In genomic region chr1:3146458-3146857, GRCh38 we compare ENCODE assay signal across 21 cellular contexts.
DNase-seq lines count a peak whose midpoint lies in the region; ATAC-seq, FAIRE-seq and TF ChIP-seq lines count a peak whose summit lies in the region.
"Had no signal": no experiment of that assay in that cellular context is flagged by ENCODE, and none has a peak within 500 bp of the region (broad histone marks: within the 10 kb centered on the region; RNA-seq: fewer than 3 reads in every experiment).

No MANE protein-coding gene starts in this region.

- H3K4me3 ChIP-seq in HepG2 (replicated peaks in 1 of 3; ENCODE audit: insufficient read depth in 1 of 3, low read depth in 2 of 3, low read length in 3 of 3) (no peak overlapping the region), right lobe of liver (no peak overlapping the region)
- no peak overlapping the region for H3K4me3 ChIP-seq in naive thymus-derived CD4-positive, alpha-beta T cell (ENCODE audit: low read length)
- H3K4me3 ChIP-seq: BLaER1 had no signal

- peaks cover 0 to 5% (median 0%) of the 10 kb centered on the region in 5 donors for H3K27me3 Mint-ChIP-seq in naive thymus-derived CD4-positive, alpha-beta T cell
- no peaks in the 10 kb centered on the region for H3K27me3 Mint-ChIP-seq in progenitor cell of endocrine pancreas
- H3K27me3 Mint-ChIP-seq: CD8-positive, alpha-beta memory T cell had no signal

- H3K9ac ChIP-seq in HepG2 (ENCODE audit: insufficient read depth, low read depth, low read length) = no peak overlapping the region
- H3K9ac ChIP-seq: BLaER1 had no signal

- ATAC-seq in HepG2 (no peak), right lobe of liver (no peak), GM21447 (IDR thresholded peaks at IDR 0.05; ENCODE audit: unreplicated experiment) (no peak), HG02852 (IDR thresholded peaks at IDR 0.05; ENCODE audit: unreplicated experiment) (no peak)
- ATAC-seq in naive thymus-derived CD4-positive, alpha-beta T cell = peak; percentile 19
- ATAC-seq: HCT116 had no signal

- no peak for TF ChIP-seq RAD21 in HepG2 (CRISPR knock-in tag; IDR thresholded peaks at IDR 0.05)

- peaks cover 0 to 2% of the 10 kb centered on the region in 2 experiments; a peak in 1 of 5 replicates for H3K27me3 ChIP-seq in HepG2 (ENCODE audit: control insufficient read depth in 1 of 2, insufficient read depth in 2 of 2, low read length in 2 of 2)
- H3K27me3 ChIP-seq in right lobe of liver = no peaks in the 10 kb centered on the region
- no peaks in the 10 kb centered on the region for H3K27me3 ChIP-seq in naive thymus-derived CD4-positive, alpha-beta T cell (ENCODE audit: control insufficient read depth in 2 of 2, insufficient read depth in 2 of 2, low read length in 2 of 2)

- H3K9me3 ChIP-seq in HepG2 (ENCODE audit: low read length) (no peaks in the 10 kb centered on the region), right lobe of liver (no peaks in the 10 kb centered on the region)
- H3K9me3 ChIP-seq in naive thymus-derived CD4-positive, alpha-beta T cell (ENCODE audit: control insufficient read depth in 2 of 3, low read length in 3 of 3) = no peaks in the 10 kb centered on the region
- H3K9me3 ChIP-seq: BLaER1, Caco-2 had no signal

- H3K27ac ChIP-seq in HepG2 (ENCODE audit: extremely low read length, insufficient read depth, low read length) (no peak overlapping the region), right lobe of liver (no peak overlapping the region)
- no peak overlapping the region for H3K27ac ChIP-seq in naive thymus-derived CD4-positive, alpha-beta T cell (ENCODE audit: low read depth, low read length)
- H3K27ac ChIP-seq: BLaER1, HL-60 had no signal

- no TSS peak for BruUV-seq in HepG2 (replicated peaks; lab: Mats Ljungman, UMichigan)

- 73% methylated on average over 14 of the region's 14 CpGs for WGBS in HepG2 (ENCODE audit: low lambda C conversion rate)
- 76% methylated on average over 9 of the region's 14 CpGs for WGBS in right lobe of liver (ENCODE audit: insufficient coverage, low coverage, low lambda C conversion rate, missing lambda C conversion rate)

- no peak for TF ChIP-seq EP300 in HepG2 (IDR thresholded peaks at IDR 0.05; ENCODE audit: low read depth in 2 of 2, low read length in 2 of 2)
- TF ChIP-seq EP300 in HepG2 (CRISPR knock-in tag; IDR thresholded peaks at IDR 0.05; ENCODE audit: borderline replicate concordance) = no peak

- FAIRE-seq in HepG2 (lab: Jason Lieb, UNC) = no peak
- FAIRE-seq: GM12892, GM19239, H54 had no signal

- intact Hi-C loops in HepG2 (cut with micrococcal nuclease; ENCODE audit: unreplicated experiment) (no loop called here), right lobe of liver (cut with DNase I) (no loop called here)
- intact Hi-C loops in naive thymus-derived CD4-positive, alpha-beta T cell (cut with micrococcal nuclease) = no loop called here

- no peaks in the 10 kb centered on the region for H3K36me3 ChIP-seq in HepG2 (replicated peaks in 1 of 2; ENCODE audit: control insufficient read depth in 1 of 2, insufficient read depth in 2 of 2, low read length in 2 of 2)
- no peaks in the 10 kb centered on the region for H3K36me3 ChIP-seq in right lobe of liver
- no peaks in the 10 kb centered on the region for H3K36me3 ChIP-seq in naive thymus-derived CD4-positive, alpha-beta T cell (ENCODE audit: control insufficient read depth in 2 of 3, insufficient read depth in 3 of 3, low read length in 3 of 3)
- H3K36me3 ChIP-seq: BLaER1 had no signal

- no peaks in the 10 kb centered on the region for H3K4me1 ChIP-seq in HepG2 (ENCODE audit: insufficient read depth, low read length)
- H3K4me1 ChIP-seq in right lobe of liver = no peaks in the 10 kb centered on the region
- no peaks in the 10 kb centered on the region for H3K4me1 ChIP-seq in naive thymus-derived CD4-positive, alpha-beta T cell (ENCODE audit: control insufficient read depth in 2 of 2, insufficient read depth in 2 of 2, low read length in 2 of 2)
- H3K4me1 ChIP-seq: Caco-2 had no signal

- H3K27ac Mint-ChIP-seq in naive thymus-derived CD4-positive, alpha-beta T cell = no peak overlapping the region
- peak overlapping the region; percentile 4 for H3K27ac Mint-ChIP-seq in progenitor cell of endocrine pancreas
- H3K27ac Mint-ChIP-seq: CD8-positive, alpha-beta memory T cell had no signal

- in situ Hi-C loops in HepG2 (cut with HindIII; ENCODE audit: extremely low pct_ligation_motif_present, low pct_unique_long_range_greater_than_20kb) = no loop called here

- no peak overlapping the region for H3K4me3 Mint-ChIP-seq in naive thymus-derived CD4-positive, alpha-beta T cell
- H3K4me3 Mint-ChIP-seq in progenitor cell of endocrine pancreas (ENCODE audit: low read depth) = no peak overlapping the region
- H3K4me3 Mint-ChIP-seq: CD8-positive, alpha-beta memory T cell had no signal

- CTCF ChIA-PET in HepG2 (lab: Yijun Ruan, JAX; ENCODE audit: low intra/inter-chr PET ratio, low total read pairs) = no interaction called here
- CTCF ChIA-PET in naive thymus-derived CD4-positive, alpha-beta T cell (lab: Charles Lee) = no interaction called here

- H3K36me3 Mint-ChIP-seq in naive thymus-derived CD4-positive, alpha-beta T cell = no peaks in the 10 kb centered on the region
- no peaks in the 10 kb centered on the region for H3K36me3 Mint-ChIP-seq in progenitor cell of endocrine pancreas (ENCODE audit: insufficient read depth)
- H3K36me3 Mint-ChIP-seq: CD8-positive, alpha-beta memory T cell had no signal

- no peaks in the 10 kb centered on the region for H3K79me2 ChIP-seq in HepG2 (ENCODE audit: insufficient read depth, low read length)

- H2AFZ ChIP-seq in HepG2 (ENCODE audit: low read length) = no peak overlapping the region

- H3K4me1 Mint-ChIP-seq in naive thymus-derived CD4-positive, alpha-beta T cell = no peaks in the 10 kb centered on the region
- peaks cover 14% of the 10 kb centered on the region for H3K4me1 Mint-ChIP-seq in progenitor cell of endocrine pancreas (ENCODE audit: low read depth)
- H3K4me1 Mint-ChIP-seq: CD8-positive, alpha-beta memory T cell had no signal

- DNase-seq in HepG2 (ENCODE audit: low spot score) (no peak), right lobe of liver (no peak), progenitor cell of endocrine pancreas (ENCODE audit: low spot score, unreplicated experiment) (no peak), T-helper 2 cell (no peak)
- no peak for DNase-seq in naive thymus-derived CD4-positive, alpha-beta T cell
- DNase-seq: 8988T; AML-193; Caco-2; CD8-positive, alpha-beta memory T cell; DND-41; GDM1; IMR-90; KBM-7 had no signal

- POLR2A ChIA-PET in HepG2 (lab: Yijun Ruan, JAX) = no interaction called here
- POLR2A ChIA-PET in naive thymus-derived CD4-positive, alpha-beta T cell (lab: Charles Lee) = no interaction called here

- TF ChIP-seq POLR2A in HepG2 (IDR thresholded peaks at IDR 0.05; ENCODE audit: insufficient read depth in 1 of 2, low read depth in 2 of 2, low read length in 2 of 2) (no peak), right lobe of liver (IDR thresholded peaks at IDR 0.05) (no peak)

- peaks cover 0 to 9% (median 0%) of the 10 kb centered on the region in 11 donors for H3K9me3 Mint-ChIP-seq in naive thymus-derived CD4-positive, alpha-beta T cell
- H3K9me3 Mint-ChIP-seq in progenitor cell of endocrine pancreas (ENCODE audit: low read depth) = no peaks in the 10 kb centered on the region
- H3K9me3 Mint-ChIP-seq: CD8-positive, alpha-beta memory T cell had no signal

- no peaks in the 10 kb centered on the region for H4K20me1 ChIP-seq in HepG2 (ENCODE audit: insufficient read depth, low read length)
- H4K20me1 ChIP-seq: BLaER1 had no signal

- TF ChIP-seq CTCF in HepG2 (CRISPR knock-in tag; IDR thresholded peaks at IDR 0.05) (no peak), right lobe of liver (IDR thresholded peaks at IDR 0.05) (no peak), progenitor cell of endocrine pancreas (IDR thresholded peaks at IDR 0.05; ENCODE audit: unreplicated experiment) (no peak)

- no peak overlapping the region for H3K4me2 ChIP-seq in HepG2 (ENCODE audit: low read depth, low read length)
- H3K4me2 ChIP-seq: BLaER1 had no signal

TF ChIP-seq in HepG2, 621 proteins besides CTCF, POLR2A, EP300 and RAD21:
- TF ChIP-seq NFATC3 (CRISPR knock-in tag; IDR thresholded peaks at IDR 0.05) = no peak
- TF ChIP-seq, protein P1, sequence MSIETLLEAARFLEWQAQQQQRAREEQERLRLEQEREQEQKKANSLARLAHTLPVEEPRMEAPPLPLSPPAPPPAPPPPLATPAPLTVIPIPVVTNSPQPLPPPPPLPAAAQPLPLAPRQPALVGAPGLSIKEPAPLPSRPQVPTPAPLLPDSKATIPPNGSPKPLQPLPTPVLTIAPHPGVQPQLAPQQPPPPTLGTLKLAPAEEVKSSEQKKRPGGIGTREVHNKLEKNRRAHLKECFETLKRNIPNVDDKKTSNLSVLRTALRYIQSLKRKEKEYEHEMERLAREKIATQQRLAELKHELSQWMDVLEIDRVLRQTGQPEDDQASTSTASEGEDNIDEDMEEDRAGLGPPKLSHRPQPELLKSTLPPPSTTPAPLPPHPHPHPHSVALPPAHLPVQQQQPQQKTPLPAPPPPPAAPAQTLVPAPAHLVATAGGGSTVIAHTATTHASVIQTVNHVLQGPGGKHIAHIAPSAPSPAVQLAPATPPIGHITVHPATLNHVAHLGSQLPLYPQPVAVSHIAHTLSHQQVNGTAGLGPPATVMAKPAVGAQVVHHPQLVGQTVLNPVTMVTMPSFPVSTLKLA (IDR thresholded peaks at IDR 0.05) = peak; percentile 97
